ENCODE assay signal across 8 cellular contexts in the genomic region with DNA sequence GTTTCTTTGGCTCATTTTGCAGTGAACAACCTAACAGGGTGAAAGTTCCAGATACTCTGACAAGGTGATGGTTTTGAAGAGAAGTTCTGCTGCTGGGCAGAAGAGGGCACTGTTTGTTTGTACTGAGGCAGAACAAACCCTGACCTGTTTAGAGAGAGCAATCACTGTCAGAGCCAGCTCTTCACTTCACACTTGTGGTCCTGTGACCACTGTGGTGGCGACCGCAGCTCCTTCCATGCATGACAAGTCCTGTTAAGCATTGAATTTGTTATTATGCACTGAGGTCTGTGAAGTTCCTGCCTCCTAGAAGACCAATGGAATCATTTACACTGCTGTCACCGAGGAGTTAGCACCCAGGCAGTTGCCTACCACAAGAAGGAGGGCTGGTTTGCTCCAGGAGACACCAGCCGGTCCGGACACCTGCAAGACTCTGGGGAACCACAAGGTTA.
DNase-seq lines count a peak whose midpoint lies in the region; ATAC-seq and TF ChIP-seq lines count a peak whose summit lies in the region.

No MANE protein-coding gene starts in this region.

- ATAC-seq in GM21390 (IDR thresholded peaks at IDR 0.05; ENCODE audit: unreplicated experiment): peak; percentile 100

- DNase-seq in DMS153 treated with DMSO at 0.1 percent for 48 hours (lab: John Stamatoyannopoulos, UW; ENCODE audit: unreplicated experiment) (peak; percentile 35), HPDE6-E6E7 (ENCODE audit: extremely low spot score) (peak; percentile 44), OCI-M1 (lab: John Stamatoyannopoulos, UW) (peak; percentile 87), fibroblast of pulmonary artery (ENCODE audit: low read depth) (peak; percentile 74), non-pigmented ciliary epithelial cell (ENCODE audit: low read depth) (peak; percentile 38), superior temporal gyrus (ENCODE audit: extremely low spot score) (peak; percentile 58)
- DNase-seq in activated T-cell treated with anti-CD3 and anti-CD28 coated beads, Interleukin-2, amount 50 U/mL, for 48 hours: peak; percentile 71 to 72

- no peak overlapping the region for H3K4me3 ChIP-seq in fibroblast of pulmonary artery (replicated peaks; ENCODE audit: low read depth, low read length)

- peak; percentile 96 for TF ChIP-seq CTCF in fibroblast of pulmonary artery (IDR thresholded peaks at IDR 0.05; ENCODE audit: low read length, missing control alignments)

Comparison
In these comparisons a context has a peak if more than half of its experiments do, and no peak if none do; other contexts are left out.
1. DNase-seq: peak in every context shown above with its lines; median percentile 87 in OCI-M1; 74 in fibroblast of pulmonary artery; 72 in activated T-cell treated with anti-CD3 and anti-CD28 coated beads, Interleukin-2, amount 50 U/mL, for 48 hours; 58 in superior temporal gyrus; 44 in HPDE6-E6E7; 38 in non-pigmented ciliary epithelial cell; 35 in DMS153 treated with DMSO at 0.1 percent for 48 hours.